In the genomic region with DNA sequence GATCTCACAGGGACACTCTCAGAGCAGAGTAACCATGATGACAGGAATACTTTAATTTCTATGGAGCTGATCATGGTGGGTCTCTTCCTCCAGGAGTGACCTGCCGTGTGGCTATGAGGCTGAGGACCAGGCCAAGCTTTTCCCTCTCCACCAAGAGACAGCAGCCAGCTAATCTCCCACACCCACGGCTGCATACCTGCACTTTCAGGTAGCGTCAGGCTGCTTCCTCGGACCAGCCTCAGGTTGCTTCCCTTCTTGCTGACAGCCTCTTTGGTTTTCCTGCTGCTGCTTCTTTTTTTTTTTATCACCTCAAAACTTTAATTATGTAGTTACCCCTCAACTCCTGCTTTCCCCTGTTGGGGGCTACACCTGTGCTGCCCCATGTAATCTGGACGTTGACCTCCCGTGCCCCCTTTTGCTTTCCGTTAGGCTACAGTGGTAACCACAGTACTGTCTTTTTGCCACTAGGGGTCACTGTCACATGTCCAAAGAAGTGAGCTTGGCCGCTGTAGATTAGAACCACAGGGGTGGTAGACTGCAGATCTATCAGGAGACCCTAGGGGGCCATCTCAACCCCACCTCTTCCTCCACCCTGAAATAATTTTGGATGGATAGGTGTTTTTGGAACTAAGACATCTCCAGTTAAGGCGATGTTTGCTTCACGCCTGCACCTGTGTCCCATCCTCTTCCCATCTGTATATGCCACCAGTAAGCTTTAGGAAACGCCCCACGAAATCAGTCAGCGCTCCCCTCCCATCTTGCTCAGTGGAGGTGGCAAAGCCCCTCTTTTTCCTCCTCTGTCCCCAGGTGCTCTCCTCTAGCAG, we compare ENCODE assay signal across 8 cellular contexts. TPM values are rescaled to one million over a fixed set of nuclear protein-coding genes. Genes with fewer than 3 reads are reported as not detected.
DNase-seq lines count a peak whose midpoint lies in the region; ATAC-seq, FAIRE-seq and TF ChIP-seq lines count a peak whose summit lies in the region.

No MANE protein-coding gene starts in this region.

- H3K27ac Mint-ChIP-seq in activated T-cell treated with anti-CD3 and anti-CD28 coated beads, Interleukin-2, amount 50 U/mL, for 72 hours: no peak overlapping the region

- TF ChIP-seq POLR2A in H54 (IDR thresholded peaks at IDR 0.05; ENCODE audit: low read depth, low read length): no peak
- TF ChIP-seq POLR2A in thyroid gland (IDR thresholded peaks at IDR 0.05): no peak

- H3K36me3 ChIP-seq in Loucy (ENCODE audit: insufficient read depth, low read length): no peaks in the 10 kb centered on the region
- no peaks in the 10 kb centered on the region for H3K36me3 ChIP-seq in neutrophil
- no peaks in the 10 kb centered on the region for H3K36me3 ChIP-seq in thyroid gland

- peak overlapping the region; percentile 7 for H3K9ac ChIP-seq in Loucy (ENCODE audit: low read depth, low read length, poor library complexity, severe bottlenecking)

- no peak overlapping the region for H3K4me3 ChIP-seq in Loucy (ENCODE audit: low read length, poor library complexity, severe bottlenecking)
- no peak overlapping the region for H3K4me3 ChIP-seq in fibroblast of the aortic adventitia (ENCODE audit: low read depth, low read length)
- H3K4me3 ChIP-seq in neutrophil (ENCODE audit: low read depth in 1 of 2, low read length in 1 of 2): no peak overlapping the region
- no peak overlapping the region for H3K4me3 ChIP-seq in thyroid gland (replicated peaks in 1 of 3)

- H3K4me2 ChIP-seq in Loucy (ENCODE audit: low read depth, low read length, poor library complexity, severe bottlenecking): peak overlapping the region; percentile 35

- TF ChIP-seq CTCF in Loucy (conservative IDR thresholded peaks at IDR 0.05; ENCODE audit: low read length) (peak; percentile 99), fibroblast of the aortic adventitia (IDR thresholded peaks at IDR 0.05; ENCODE audit: insufficient read depth, low read length) (peak; percentile 92), neutrophil (IDR thresholded peaks at IDR 0.05) (peak; percentile 86), thyroid gland (IDR thresholded peaks at IDR 0.05) (peak; percentile 78 to 96 (median 93))

- H3K9me3 ChIP-seq in Loucy (ENCODE audit: insufficient read depth, low read depth, low read length): no peaks in the 10 kb centered on the region
- no peaks in the 10 kb centered on the region for H3K9me3 ChIP-seq in neutrophil
- no peaks in the 10 kb centered on the region for H3K9me3 ChIP-seq in thyroid gland

- H3F3A ChIP-seq in Loucy (ENCODE audit: low read depth): no peaks in the 10 kb centered on the region

- no peaks in the 10 kb centered on the region for H3K36me3 Mint-ChIP-seq in activated T-cell treated with anti-CD3 and anti-CD28 coated beads, Interleukin-2, amount 50 U/mL, for 72 hours (ENCODE audit: insufficient read depth in 2 of 2)

- H2AFZ ChIP-seq in Loucy (ENCODE audit: low read length): peak overlapping the region; percentile 71

- H3K4me3 Mint-ChIP-seq in activated T-cell treated with anti-CD3 and anti-CD28 coated beads, Interleukin-2, amount 50 U/mL, for 72 hours: peak overlapping the region in 1 of 2 donors; percentile 11

- H3K27ac ChIP-seq in neutrophil (no peak overlapping the region), thyroid gland (no peak overlapping the region)

- DNase-seq in GM03348 (ENCODE audit: low spot score) (peak; percentile 92), H54 (ENCODE audit: insufficient read length, low spot score) (peak; percentile 82), RKO (ENCODE audit: low spot score) (peak; percentile 81), fibroblast of the aortic adventitia (ENCODE audit: low read depth) (peak; percentile 87), thyroid gland (peak; percentile 58 to 60)
- DNase-seq in activated T-cell treated with anti-CD3 and anti-CD28 coated beads, Interleukin-2, amount 50 U/mL, for 72 hours: peak; percentile 76 to 79

- no peaks in the 10 kb centered on the region for H3K79me2 ChIP-seq in Loucy (ENCODE audit: insufficient read depth, low read length)

- H3K4me1 ChIP-seq in Loucy (ENCODE audit: insufficient read depth, low read length, poor library complexity, severe bottlenecking) (peaks cover 10% of the 10 kb centered on the region), neutrophil (ENCODE audit: control insufficient read depth in 1 of 2, insufficient read depth in 1 of 2, low read depth in 1 of 2, low read length in 1 of 2) (peaks cover 8 to 15% of the 10 kb centered on the region in 2 experiments), thyroid gland (no peaks in the 10 kb centered on the region)

- no peaks in the 10 kb centered on the region for H3K9me2 ChIP-seq in Loucy (replicated peaks; ENCODE audit: low read depth, low read length)

- ATAC-seq in activated T-cell treated with anti-CD3 and anti-CD28 coated beads, Interleukin-2, amount 50 U/mL, for 72 hours (replicated peaks in 1 of 2): peak; percentile 99 to 100

- peaks cover 6% of the 10 kb centered on the region for H3K4me1 Mint-ChIP-seq in activated T-cell treated with anti-CD3 and anti-CD28 coated beads, Interleukin-2, amount 50 U/mL, for 72 hours (ENCODE audit: low read depth)

- no peaks in the 10 kb centered on the region for H3K9me3 Mint-ChIP-seq in activated T-cell treated with anti-CD3 and anti-CD28 coated beads, Interleukin-2, amount 50 U/mL, for 72 hours

- WGBS in thyroid gland, 2 donors: 47 to 51% methylated on average over 13 of the region's 13 CpGs

- intact Hi-C loops in thyroid gland (cut with DNase I): loop anchor here (5.0 to 10.0 kb wide), 2 partner anchors 39 to 112 kb away; a partner anchor contains a TSS

- H4K20me1 ChIP-seq in Loucy (ENCODE audit: insufficient read depth, low read length, poor library complexity, severe bottlenecking): no peaks in the 10 kb centered on the region

- FAIRE-seq in H54 (lab: Jason Lieb, UNC): no peak

- no peaks in the 10 kb centered on the region for H3K27me3 Mint-ChIP-seq in activated T-cell treated with anti-CD3 and anti-CD28 coated beads, Interleukin-2, amount 50 U/mL, for 72 hours (ENCODE audit: low read depth)

- H3K27me3 ChIP-seq in Loucy (ENCODE audit: insufficient read depth, low read length, poor library complexity, severe bottlenecking): no peaks in the 10 kb centered on the region
- peaks cover 43% of the 10 kb centered on the region for H3K27me3 ChIP-seq in neutrophil
- H3K27me3 ChIP-seq in thyroid gland: no peaks in the 10 kb centered on the region

RNA-seq across cellular contexts. Expression of a gene that starts 7.8 kb away (rescaled TPM):
- 10 to 100 TPM; 21.3 to 23.1 TPM for total RNA-seq in activated T-cell treated with anti-CD3 and anti-CD28 coated beads, Interleukin-2, amount 50 U/mL, for 72 hours
- total RNA-seq in fibroblast of the aortic adventitia (ENCODE audit: low replicate concordance): 12.4 and 19.4 TPM in 2 replicates
- 10 to 100 TPM; 29.6 to 82.6 (median 59.2) TPM for total RNA-seq in thyroid gland

RNA-seq across cellular contexts. Expression of a gene that starts 21.4 kb away (rescaled TPM):
- total RNA-seq in activated T-cell treated with anti-CD3 and anti-CD28 coated beads, Interleukin-2, amount 50 U/mL, for 72 hours: 10 to 100 TPM; 44.3 to 52.7 TPM
- total RNA-seq in fibroblast of the aortic adventitia (ENCODE audit: low replicate concordance): 10.5 and 16.9 TPM in 2 replicates
- total RNA-seq in thyroid gland: 10 to 100 TPM; 29.2 to 42.0 (median 33.9) TPM

RNA-seq across cellular contexts. Expression of a gene that starts 28.0 kb away (rescaled TPM):
- 1 to 10 TPM; 2.8 to 5.3 TPM for total RNA-seq in activated T-cell treated with anti-CD3 and anti-CD28 coated beads, Interleukin-2, amount 50 U/mL, for 72 hours
- total RNA-seq in fibroblast of the aortic adventitia (ENCODE audit: low replicate concordance): 18.3 and 64.5 TPM in 2 replicates
- 10 to 100 TPM in 1 of 4 donors, 1 to 10 TPM in 3; 3.3 to 25.8 (median 3.9) TPM for total RNA-seq in thyroid gland

RNA-seq across cellular contexts. Expression of a gene that starts 33.4 kb away (rescaled TPM):
- 1 to 10 TPM; 3.2 to 5.9 TPM for total RNA-seq in activated T-cell treated with anti-CD3 and anti-CD28 coated beads, Interleukin-2, amount 50 U/mL, for 72 hours
- total RNA-seq in fibroblast of the aortic adventitia (ENCODE audit: low replicate concordance): 0.72 and 1.8 TPM in 2 replicates
- under 1 TPM; 0.34 to 0.67 (median 0.51) TPM for total RNA-seq in thyroid gland

RNA-seq across cellular contexts. Expression of a gene that starts 36.2 kb away (rescaled TPM):
- 10 to 100 TPM; 94.9 to 99.0 TPM for total RNA-seq in activated T-cell treated with anti-CD3 and anti-CD28 coated beads, Interleukin-2, amount 50 U/mL, for 72 hours
- total RNA-seq in fibroblast of the aortic adventitia (ENCODE audit: low replicate concordance) (106 and 140 TPM in 2 replicates), thyroid gland (100 to 1,000 TPM; 164 to 199 (median 193) TPM)
